Comparison of ENCODE assay signal across 14 cellular contexts in the genomic region with DNA sequence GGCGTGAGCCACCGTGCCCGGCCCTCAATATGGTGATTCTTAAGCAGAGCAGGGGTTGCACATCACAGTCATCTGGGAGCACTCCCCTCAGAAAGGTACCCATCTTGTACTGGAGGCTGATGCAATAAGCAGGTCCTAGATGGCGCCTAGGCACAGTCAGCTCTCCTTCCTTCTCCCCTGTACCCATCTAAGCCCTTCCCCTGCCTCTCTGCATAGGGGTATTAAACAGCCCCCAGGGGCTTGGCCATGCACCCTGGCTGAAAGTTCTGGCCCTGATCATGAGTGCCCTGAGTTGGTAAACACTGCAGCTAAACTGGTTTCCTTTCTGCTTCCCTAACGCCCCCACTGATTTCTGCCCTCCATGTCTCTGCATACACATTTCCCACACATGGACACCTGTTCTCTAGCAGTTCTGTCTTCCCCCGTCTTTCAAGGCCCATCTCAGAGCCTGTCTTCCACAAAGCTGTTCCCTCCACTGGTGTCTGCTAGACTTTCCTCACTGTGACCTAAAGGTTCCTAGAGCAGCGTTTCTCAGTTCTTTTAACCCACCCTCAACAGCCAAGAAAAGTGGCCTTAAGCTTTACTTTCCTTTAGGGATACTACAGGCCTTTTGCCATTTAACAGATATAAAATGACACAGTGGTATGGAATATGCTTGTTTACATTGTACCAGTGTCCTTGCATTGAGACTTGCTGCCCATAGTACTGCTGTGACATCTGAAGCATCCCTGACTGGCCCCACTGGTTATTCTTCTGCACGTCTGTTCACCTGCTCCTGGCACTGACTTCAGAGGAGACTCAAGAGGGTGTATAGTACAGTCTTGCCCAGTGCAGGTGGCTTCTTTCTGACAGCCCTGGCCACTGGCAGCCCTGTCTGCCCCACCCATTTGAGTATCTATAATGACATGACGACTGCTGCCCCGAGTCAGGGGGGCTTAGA. TPM values are rescaled to one million over a fixed set of nuclear protein-coding genes. Genes with fewer than 3 reads are reported as not detected.
DNase-seq lines count a peak whose midpoint lies in the region; ATAC-seq, FAIRE-seq and TF ChIP-seq lines count a peak whose summit lies in the region.
"Had no signal": no experiment of that assay in that cellular context is flagged by ENCODE, and none has a peak within 500 bp of the region (broad histone marks: within the 10 kb centered on the region; RNA-seq: fewer than 3 reads in every experiment).

No MANE protein-coding gene starts in this region.

- RAD21 ChIA-PET in GM12878 (lab: Charles Lee; ENCODE audit: unreplicated experiment), result interaction anchor here (1.4 kb wide), 1 partner anchor 59 kb away, joined by 4 read pairs; the partner anchor contains the start of gene SDF2L1

- H3K27me3 ChIP-seq in Caco-2 (replicated peaks; ENCODE audit: control insufficient read depth, insufficient read depth, low read length), result no peaks in the 10 kb centered on the region
- H3K27me3 ChIP-seq in GM12878 (replicated peaks in 1 of 2; ENCODE audit: control insufficient read depth in 2 of 2, insufficient read depth in 2 of 2, low read length in 1 of 2), result no peaks in the 10 kb centered on the region
- H3K27me3 ChIP-seq in transverse colon, result no peaks in the 10 kb centered on the region
- H3K27me3 ChIP-seq: uterus had no signal

- no peak overlapping the region for H2AFZ ChIP-seq in GM12878 (ENCODE audit: control insufficient read depth, low read depth, low read length)

- no peak for TF ChIP-seq EP300 in GM12878 (IDR thresholded peaks at IDR 0.05; ENCODE audit: borderline replicate concordance in 1 of 2, control insufficient read depth in 1 of 2, low read depth in 2 of 2, low read length in 2 of 2)
- no peak for TF ChIP-seq EP300 in transverse colon (IDR thresholded peaks at IDR 0.05; ENCODE audit: low read depth)

- H3K36me3 ChIP-seq in Caco-2 (ENCODE audit: control insufficient read depth, insufficient read depth, low read length) (no peaks in the 10 kb centered on the region), GM12878 (ENCODE audit: control insufficient read depth in 2 of 2, insufficient read depth in 2 of 2, low read length in 1 of 2) (peaks cover 6% of the 10 kb centered on the region in 2 experiments; a peak in 3 of 4 replicates), transverse colon (no peaks in the 10 kb centered on the region)
- H3K36me3 ChIP-seq: uterus had no signal

- H3K27ac ChIP-seq in GM12878 (ENCODE audit: control insufficient read depth, insufficient read depth), result peak overlapping the region; percentile 33; the same call in 1 of the 2 replicates
- no peak overlapping the region for H3K27ac ChIP-seq in transverse colon
- H3K27ac ChIP-seq: coronary artery, uterus had no signal

- H3K4me3 ChIP-seq in Caco-2 (ENCODE audit: low read depth, low read length), result no peak overlapping the region
- no peak overlapping the region for H3K4me3 ChIP-seq in GM12878
- H3K4me3 ChIP-seq in transverse colon, result no peak overlapping the region
- H3K4me3 ChIP-seq: coronary artery, uterus had no signal

- no peak for TF ChIP-seq RAD21 in GM12878 (IDR thresholded peaks at IDR 0.05; ENCODE audit: insufficient read depth, low read depth, low read length)

- H3K79me2 ChIP-seq in GM12878 (ENCODE audit: control insufficient read depth, insufficient read depth, low read length), result peaks cover 74% of the 10 kb centered on the region

- no peaks in the 10 kb centered on the region for H3K27me3 Mint-ChIP-seq in Caco-2 (ENCODE audit: insufficient read depth, unreplicated experiment)
- H3K27me3 Mint-ChIP-seq in nephron progenitor cell (ENCODE audit: low read depth, poor library complexity), result no peaks in the 10 kb centered on the region

- SMC1A ChIA-PET in GM12878 (lab: Charles Lee; ENCODE audit: uncharacterized antibody, unreplicated experiment), result no interaction called here

- in situ Hi-C loops in GM12878 (cut with MboI), result no loop called here
- in situ Hi-C loops in transverse colon (cut with MboI; ENCODE audit: low pct_ligation_motif_present in 1 of 4, low pct_unique_long_range_greater_than_20kb in 1 of 4, low sequenced_read_pairs in 3 of 4), result loop anchor here in 2 of 4 donors (25.0 kb wide), 2 partner anchors 129 to 496 kb away; no protein-coding TSS in a partner anchor

- DNase-seq in Caco-2 (no peak), NCI-H2029 (lab: John Stamatoyannopoulos, UW) (peak; percentile 35), GM12878 (ENCODE audit: low read depth, low spot score) (no peak), nephron progenitor cell (no peak), transverse colon (no peak)
- DNase-seq: activated T-cell treated with anti-CD3 and anti-CD28 coated beads, Interleukin-2, amount 50 U/mL, for 48 hours; DMS153; left ventricle myocardium superior; NCI-H1417 treated with DMSO at 0.1 percent for 48 hours; T1000; uterus had no signal

- FAIRE-seq in GM12878 (lab: Jason Lieb, UNC), result no peak

- peaks cover 19% of the 10 kb centered on the region for H4K20me1 ChIP-seq in GM12878 (ENCODE audit: control insufficient read depth, insufficient read depth)

- H3K27ac Mint-ChIP-seq in Caco-2 (ENCODE audit: unreplicated experiment), result peak overlapping the region; percentile 40
- peak overlapping the region; percentile 63 for H3K27ac Mint-ChIP-seq in nephron progenitor cell

- no peak overlapping the region for H3K9ac ChIP-seq in GM12878 (ENCODE audit: control insufficient read depth, insufficient read depth, low read length)

- H3K4me1 Mint-ChIP-seq in Caco-2 (ENCODE audit: low read depth, unreplicated experiment) (peaks cover 8% of the 10 kb centered on the region), nephron progenitor cell (peaks cover 16% of the 10 kb centered on the region)

- no peak overlapping the region for H3K4me2 ChIP-seq in GM12878 (ENCODE audit: control insufficient read depth, insufficient read depth)

- TF ChIP-seq CTCF in Caco-2 (IDR thresholded peaks at IDR 0.05; ENCODE audit: insufficient read depth in 1 of 2, low read depth in 1 of 2, low read length in 1 of 2, severe bottlenecking in 1 of 2, unreplicated experiment in 1 of 2) (no peak), GM12878 (IDR thresholded peaks at IDR 0.05 in 2 of 3, conservative IDR thresholded peaks at IDR 0.05 in 1 of 3; ENCODE audit: control insufficient read depth in 2 of 3, extremely low read depth in 1 of 3, insufficient read depth in 1 of 3, low read depth in 3 of 3, low read length in 3 of 3) (no peak), nephron progenitor cell (IDR thresholded peaks at IDR 0.05) (no peak), transverse colon (IDR thresholded peaks at IDR 0.05) (no peak)

- intact Hi-C loops in Caco-2 (cut with micrococcal nuclease; ENCODE audit: unreplicated experiment), result no loop called here
- intact Hi-C loops in GM12878 (cut with micrococcal nuclease; ENCODE audit: unreplicated experiment), result loop anchor here (10.0 kb wide), 1 partner anchor 62 kb away; the partner anchor contains the start of gene SDF2L1
- intact Hi-C loops in transverse colon (cut with DNase I; ENCODE audit: low total_unique reads), result no loop called here

- CTCF ChIA-PET in Caco-2 (lab: Charles Lee) (no interaction called here), GM12878 (lab: Yijun Ruan, JAX) (interaction anchor here (1.7 kb wide), 1 partner anchor 41 kb away, joined by 6 read pairs; no protein-coding TSS in a partner anchor)

- no peaks in the 10 kb centered on the region for H3K9me3 Mint-ChIP-seq in Caco-2 (ENCODE audit: unreplicated experiment)
- H3K9me3 Mint-ChIP-seq in nephron progenitor cell, result no peaks in the 10 kb centered on the region

- TF ChIP-seq POLR2A in GM12878 (IDR thresholded peaks at IDR 0.05; ENCODE audit: low read depth, low read length) (no peak), transverse colon (IDR thresholded peaks at IDR 0.05) (no peak)

- BruUV-seq in Caco-2 (replicated peaks; lab: Mats Ljungman, UMichigan), result no TSS peak
- no TSS peak for BruUV-seq in GM12878 (replicated peaks; lab: Mats Ljungman, UMichigan)

- ATAC-seq in GM12878 (no peak), GM19324 (IDR thresholded peaks at IDR 0.05; ENCODE audit: low FRiP score, unreplicated experiment) (no peak), GM21723 (IDR thresholded peaks at IDR 0.05; ENCODE audit: unreplicated experiment) (no peak)
- ATAC-seq: left ventricle myocardium superior had no signal

- H3K4me1 ChIP-seq in Caco-2 (peaks cover 12% of the 10 kb centered on the region; the same call in 1 of the 2 replicates), GM12878 (ENCODE audit: control insufficient read depth, insufficient read depth, low read length) (peaks cover 19% of the 10 kb centered on the region), transverse colon (peaks cover 15 to 64% (median 23%) of the 10 kb centered on the region in 4 donors)
- H3K4me1 ChIP-seq: uterus had no signal

- H3K9me3 ChIP-seq in Caco-2 (no peaks in the 10 kb centered on the region), GM12878 (replicated peaks; ENCODE audit: control insufficient read depth, insufficient read depth, low read length) (no peaks in the 10 kb centered on the region), transverse colon (no peaks in the 10 kb centered on the region)
- H3K9me3 ChIP-seq: uterus had no signal

- POLR2A ChIA-PET in Caco-2 (lab: Charles Lee) (no interaction called here), GM12878 (lab: Charles Lee) (interaction anchor here (0.6 to 0.7 kb wide), 2 partner anchors 19 to 24 kb away, joined by 3 to 8 read pairs; no protein-coding TSS in a partner anchor)

- WGBS in GM12878 (ENCODE audit: insufficient coverage, insufficient replicate concordance, low lambda C conversion rate, missing lambda C conversion rate), result 70% methylated on average over 10 of the region's 10 CpGs
- 67 to 69% methylated on average over 1 to 10 of the region's 10 CpGs for whole genome bisulfite sequencing in transverse colon (ENCODE audit: low coverage in 1 of 2), 2 donors

- H3K4me3 Mint-ChIP-seq in Caco-2 (ENCODE audit: unreplicated experiment), result no peak overlapping the region
- no peak overlapping the region for H3K4me3 Mint-ChIP-seq in nephron progenitor cell

- H3K36me3 Mint-ChIP-seq in Caco-2 (ENCODE audit: insufficient read depth, unreplicated experiment) (peaks cover 43% of the 10 kb centered on the region), nephron progenitor cell (ENCODE audit: low read depth) (peaks cover 33% of the 10 kb centered on the region)

RNA-seq across cellular contexts. Expression of gene UBE2L3, which starts 15.6 kb away (rescaled TPM):
- total RNA-seq in Caco-2 (2022), result 63.4 and 66.7 TPM in 2 replicates
- total RNA-seq in GM12878 (2013; cell fraction: nucleolus; rRNA removed), result 21.7 and 22.1 TPM in 2 replicates
- 55.7 and 59.2 TPM in 2 replicates for total RNA-seq in GM12878 (2014; rRNA removed)
- total RNA-seq in GM12878 (2014; rRNA removed; fragmentation: Illumina TruSeq; extraction: Trizol), result 80.2 and 85.4 TPM in 2 replicates
- total RNA-seq in GM12878 (2021), result 52.2 and 56.3 TPM in 2 replicates
- polyA plus RNA-seq in GM12878 (2011; ENCODE audit: low read depth), result 30.1 TPM
- polyA plus RNA-seq in GM12878 (2011; rRNA removed), result 58.8 and 62.1 TPM in 2 replicates
- 37.8 and 46.6 TPM in 2 replicates for polyA plus RNA-seq in GM12878 (2011; cell fraction: cytosol; rRNA removed)
- polyA plus RNA-seq in GM12878 (2011; cell fraction: nucleus; rRNA removed), result 18.3 and 22.8 TPM in 2 replicates
- polyA plus RNA-seq in GM12878 (2012), result 43.4 and 52.4 TPM in 2 replicates
- 141 and 156 TPM in 2 replicates for polyA plus RNA-seq in GM12878 (2014; fragmentation: Illumina TruSeq; extraction: Trizol)
- 100 to 1,000 TPM; 149 to 168 TPM for polyA plus RNA-seq in GM12878 (2014; fragmentation: Nextera tagmentation; extraction: Ambion mirVana)
- polyA plus RNA-seq in GM12878 (2014; rRNA removed), result 68.6 and 73.3 TPM in 2 replicates
- 100 to 1,000 TPM; 141 to 148 TPM for polyA plus RNA-seq in GM12878 (2016; fragmentation: Nextera tagmentation; extraction: Ambion mirVana)
- 24.4 and 30.7 TPM in 2 replicates for polyA minus RNA-seq in GM12878 (2011; rRNA and poly(A)+ RNA removed)
- polyA minus RNA-seq in GM12878 (2011; cell fraction: cytosol; rRNA and poly(A)+ RNA removed), result 12.3 and 15.4 TPM in 2 replicates
- 6.2 and 11.0 TPM in 2 replicates for polyA minus RNA-seq in GM12878 (2011; cell fraction: nucleus; rRNA and poly(A)+ RNA removed)
- total RNA-seq in transverse colon, result 10 to 100 TPM; 21.9 to 48.7 (median 33.5) TPM

RNA-seq across cellular contexts. Expression of gene RIMBP3C, which starts 31.8 kb away (rescaled TPM):
- total RNA-seq in Caco-2 (2022) (0.12 and 0.39 TPM in 2 replicates), GM12878 (2014; rRNA removed) (0.11 TPM in 2 replicates), GM12878 (2014; rRNA removed; fragmentation: Illumina TruSeq; extraction: Trizol) (not detected in 2 replicates), GM12878 (2021) (0.23 and 0.24 TPM in 2 replicates), transverse colon (not detected)
- 0.29 and 0.42 TPM in 2 replicates for total RNA-seq in GM12878 (2013; cell fraction: nucleolus; rRNA removed)
- polyA plus RNA-seq in GM12878 (2011; ENCODE audit: low read depth), result not detected
- polyA plus RNA-seq in GM12878 (2011; rRNA removed) (0.03 TPM in 1 of 2 replicates, not detected in the other), GM12878 (2014; fragmentation: Illumina TruSeq; extraction: Trizol) (0.03 and 0.05 TPM in 2 replicates), GM12878 (2014; fragmentation: Nextera tagmentation; extraction: Ambion mirVana) (not detected), GM12878 (2014; rRNA removed) (0.01 TPM in 1 of 2 replicates, not detected in the other), GM12878 (2016; fragmentation: Nextera tagmentation; extraction: Ambion mirVana) (under 1 TPM; 0.04 to 0.14 TPM)
- polyA plus RNA-seq in GM12878 (2011; cell fraction: cytosol; rRNA removed), result 0.01 and 0.03 TPM in 2 replicates
- 0.03 and 0.10 TPM in 2 replicates for polyA plus RNA-seq in GM12878 (2011; cell fraction: nucleus; rRNA removed)
- polyA plus RNA-seq in GM12878 (2012), result 0.10 TPM in 1 of 2 replicates, not detected in the other
- 0.05 TPM in 1 of 2 replicates, not detected in the other for polyA minus RNA-seq in GM12878 (2011; rRNA and poly(A)+ RNA removed)
- 0.27 TPM in 1 of 2 replicates, not detected in the other for polyA minus RNA-seq in GM12878 (2011; cell fraction: cytosol; rRNA and poly(A)+ RNA removed)
- 0.67 and 0.73 TPM in 2 replicates for polyA minus RNA-seq in GM12878 (2011; cell fraction: nucleus; rRNA and poly(A)+ RNA removed)
- total RNA-seq: left ventricle myocardium superior, uterus had no signal

RNA-seq across cellular contexts. Expression of gene YDJC, which starts 46.8 kb away (rescaled TPM):
- 55.9 and 60.0 TPM in 2 replicates for total RNA-seq in Caco-2 (2022)
- 37.4 and 44.8 TPM in 2 replicates for total RNA-seq in GM12878 (2013; cell fraction: nucleolus; rRNA removed)
- total RNA-seq in GM12878 (2014; rRNA removed), result 64.1 and 75.4 TPM in 2 replicates
- 10.1 and 12.0 TPM in 2 replicates for total RNA-seq in GM12878 (2014; rRNA removed; fragmentation: Illumina TruSeq; extraction: Trizol)
- 55.7 and 58.4 TPM in 2 replicates for total RNA-seq in GM12878 (2021)
- polyA plus RNA-seq in GM12878 (2011; ENCODE audit: low read depth), result 4.8 TPM
- polyA plus RNA-seq in GM12878 (2011; rRNA removed), result 6.3 and 18.3 TPM in 2 replicates
- 31.1 and 59.0 TPM in 2 replicates for polyA plus RNA-seq in GM12878 (2011; cell fraction: cytosol; rRNA removed)
- 60.2 and 70.8 TPM in 2 replicates for polyA plus RNA-seq in GM12878 (2011; cell fraction: nucleus; rRNA removed)
- polyA plus RNA-seq in GM12878 (2012), result 27.7 and 31.7 TPM in 2 replicates
- polyA plus RNA-seq in GM12878 (2014; fragmentation: Illumina TruSeq; extraction: Trizol), result 2.1 and 8.4 TPM in 2 replicates
- polyA plus RNA-seq in GM12878 (2014; fragmentation: Nextera tagmentation; extraction: Ambion mirVana), result 1 to 10 TPM in 1 of 2 experiments, under 1 TPM in 1; 1.00 to 4.4 TPM
- polyA plus RNA-seq in GM12878 (2014; rRNA removed), result 72.1 and 83.6 TPM in 2 replicates
- 10 to 100 TPM; 68.5 to 77.6 TPM for polyA plus RNA-seq in GM12878 (2016; fragmentation: Nextera tagmentation; extraction: Ambion mirVana)
- 5.0 and 15.1 TPM in 2 replicates for polyA minus RNA-seq in GM12878 (2011; rRNA and poly(A)+ RNA removed)
- 8.5 and 15.4 TPM in 2 replicates for polyA minus RNA-seq in GM12878 (2011; cell fraction: cytosol; rRNA and poly(A)+ RNA removed)
- polyA minus RNA-seq in GM12878 (2011; cell fraction: nucleus; rRNA and poly(A)+ RNA removed), result 22.6 and 40.6 TPM in 2 replicates
- 100 to 1,000 TPM in 1 of 4 donors, 10 to 100 TPM in 3; 43.3 to 112 (median 69.5) TPM for total RNA-seq in transverse colon

RNA-seq across cellular contexts. Expression of gene CCDC116, which starts 49.5 kb away (rescaled TPM):
- total RNA-seq in Caco-2 (2022) (not detected in 2 replicates), GM12878 (2014; rRNA removed) (0.05 TPM in 1 of 2 replicates, not detected in the other), GM12878 (2014; rRNA removed; fragmentation: Illumina TruSeq; extraction: Trizol) (not detected in 2 replicates), GM12878 (2021) (0.18 and 0.29 TPM in 2 replicates), transverse colon (10 to 100 TPM in 1 of 4 donors, under 1 TPM in 1, not detected in 2; 0.27 to 15.7 TPM)
- 0.32 and 0.69 TPM in 2 replicates for total RNA-seq in GM12878 (2013; cell fraction: nucleolus; rRNA removed)
- polyA plus RNA-seq in GM12878 (2011; ENCODE audit: low read depth), result not detected
- polyA plus RNA-seq in GM12878 (2011; rRNA removed) (0.04 TPM in 1 of 2 replicates, not detected in the other), GM12878 (2014; fragmentation: Illumina TruSeq; extraction: Trizol) (0.04 TPM in 1 of 2 replicates, not detected in the other), GM12878 (2014; fragmentation: Nextera tagmentation; extraction: Ambion mirVana) (not detected), GM12878 (2014; rRNA removed) (0.04 and 0.32 TPM in 2 replicates), GM12878 (2016; fragmentation: Nextera tagmentation; extraction: Ambion mirVana) (not detected)
- 0.09 and 0.13 TPM in 2 replicates for polyA plus RNA-seq in GM12878 (2011; cell fraction: cytosol; rRNA removed)
- polyA plus RNA-seq in GM12878 (2011; cell fraction: nucleus; rRNA removed), result 0.39 and 0.50 TPM in 2 replicates
- polyA plus RNA-seq in GM12878 (2012), result 0.06 TPM in 1 of 2 replicates, not detected in the other
- 0.10 TPM in 1 of 2 replicates, not detected in the other for polyA minus RNA-seq in GM12878 (2011; rRNA and poly(A)+ RNA removed)
- not detected in 2 replicates for polyA minus RNA-seq in GM12878 (2011; cell fraction: cytosol; rRNA and poly(A)+ RNA removed)
- polyA minus RNA-seq in GM12878 (2011; cell fraction: nucleus; rRNA and poly(A)+ RNA removed), result 0.19 and 0.24 TPM in 2 replicates
- total RNA-seq: left ventricle myocardium superior had no signal

RNA-seq across cellular contexts. Expression of gene SDF2L1, which starts 59.0 kb away (rescaled TPM):
- total RNA-seq in Caco-2 (2022) (48.5 and 49.6 TPM in 2 replicates), GM12878 (2014; rRNA removed) (70.2 and 109 TPM in 2 replicates), GM12878 (2014; rRNA removed; fragmentation: Illumina TruSeq; extraction: Trizol) (12.9 and 17.1 TPM in 2 replicates), GM12878 (2021) (81.4 and 90.1 TPM in 2 replicates), transverse colon (10 to 100 TPM in 3 of 4 donors, not detected in 1; 34.0 to 55.7 (median 39.5) TPM)
- 3.6 and 5.4 TPM in 2 replicates for total RNA-seq in GM12878 (2013; cell fraction: nucleolus; rRNA removed)
- polyA plus RNA-seq in GM12878 (2011; ENCODE audit: low read depth), result 15.5 TPM
- polyA plus RNA-seq in GM12878 (2011; rRNA removed) (8.8 and 20.8 TPM in 2 replicates), GM12878 (2014; fragmentation: Illumina TruSeq; extraction: Trizol) (0.33 and 3.9 TPM in 2 replicates), GM12878 (2014; fragmentation: Nextera tagmentation; extraction: Ambion mirVana) (10 to 100 TPM in 1 of 2 experiments, 1 to 10 TPM in 1; 3.0 to 17.8 TPM), GM12878 (2014; rRNA removed) (97.9 and 134 TPM in 2 replicates), GM12878 (2016; fragmentation: Nextera tagmentation; extraction: Ambion mirVana) (100 to 1,000 TPM; 191 to 214 TPM)
- 29.8 and 63.0 TPM in 2 replicates for polyA plus RNA-seq in GM12878 (2011; cell fraction: cytosol; rRNA removed)
- polyA plus RNA-seq in GM12878 (2011; cell fraction: nucleus; rRNA removed), result 16.4 and 22.6 TPM in 2 replicates
- polyA plus RNA-seq in GM12878 (2012), result 49.9 and 87.0 TPM in 2 replicates
- polyA minus RNA-seq in GM12878 (2011; rRNA and poly(A)+ RNA removed), result 14.3 and 25.4 TPM in 2 replicates
- 12.2 and 12.8 TPM in 2 replicates for polyA minus RNA-seq in GM12878 (2011; cell fraction: cytosol; rRNA and poly(A)+ RNA removed)
- 4.4 and 8.3 TPM in 2 replicates for polyA minus RNA-seq in GM12878 (2011; cell fraction: nucleus; rRNA and poly(A)+ RNA removed)
